8 cellular contexts compared by ENCODE assay signal in genomic region chr19:3186891-3187661, GRCh38. TPM values are rescaled to one million over a fixed set of nuclear protein-coding genes. Genes with fewer than 3 reads are reported as not detected.
DNase-seq lines count a peak whose midpoint lies in the region; ATAC-seq lines count a peak whose summit lies in the region.

No MANE protein-coding gene starts in this region.

- H3K9me3 Mint-ChIP-seq in activated CD4-positive, alpha-beta T cell treated with anti-CD3 and anti-CD28 coated beads for 36 hours (ENCODE audit: low read depth) = no peaks in the 10 kb centered on the region
- no peaks in the 10 kb centered on the region for H3K9me3 Mint-ChIP-seq in activated naive CD4-positive, alpha-beta T cell treated with anti-CD3 and anti-CD28 coated beads, Interleukin-2, amount 50 U/mL, for 72 hours
- H3K9me3 Mint-ChIP-seq in immature natural killer cell = no peaks in the 10 kb centered on the region

- no peak overlapping the region for H3K27ac ChIP-seq in stomach smooth muscle (ENCODE audit: low read length)

- peak overlapping the region; percentile 73 to 91 for H3K4me3 ChIP-seq in stomach smooth muscle (ENCODE audit: low read length in 2 of 2)

- H3K4me1 Mint-ChIP-seq in activated CD4-positive, alpha-beta T cell treated with anti-CD3 and anti-CD28 coated beads for 36 hours = peaks cover 54% of the 10 kb centered on the region
- peaks cover 54 to 60% of the 10 kb centered on the region in 2 donors for H3K4me1 Mint-ChIP-seq in immature natural killer cell

- POLR2A ChIA-PET in activated CD4-positive, alpha-beta T cell treated with anti-CD3 and anti-CD28 coated beads for 36 hours (lab: Charles Lee) = no interaction called here

- intact Hi-C loops in activated CD4-positive, alpha-beta T cell treated with anti-CD3 and anti-CD28 coated beads for 36 hours (cut with DNase I, micrococcal nuclease) = loop anchor here (2.0 to 5.0 kb wide), 3 partner anchors 24 to 1140 kb away; no protein-coding TSS in a partner anchor

- peaks cover 26% of the 10 kb centered on the region for H3K4me1 ChIP-seq in stomach smooth muscle (ENCODE audit: control insufficient read depth, insufficient read depth, low read length)

- H3K9me3 ChIP-seq in stomach smooth muscle (ENCODE audit: control insufficient read depth in 2 of 2, low read length in 2 of 2) = no peaks in the 10 kb centered on the region

- no peaks in the 10 kb centered on the region for H3K27me3 Mint-ChIP-seq in activated CD4-positive, alpha-beta T cell treated with anti-CD3 and anti-CD28 coated beads for 36 hours
- peaks cover 5 to 10% (median 7%) of the 10 kb centered on the region in 3 donors for H3K27me3 Mint-ChIP-seq in immature natural killer cell (ENCODE audit: low read depth in 3 of 3)

- peak overlapping the region; percentile 74 to 80 for H3K9ac ChIP-seq in stomach smooth muscle (ENCODE audit: low read length in 2 of 2)

- no peaks in the 10 kb centered on the region for H3K36me3 ChIP-seq in stomach smooth muscle (ENCODE audit: control insufficient read depth in 2 of 2, insufficient read depth in 2 of 2, low read length in 2 of 2)

- H3K4me3 Mint-ChIP-seq in activated CD4-positive, alpha-beta T cell treated with anti-CD3 and anti-CD28 coated beads for 36 hours = peak overlapping the region; percentile 83
- H3K4me3 Mint-ChIP-seq in immature natural killer cell = peak overlapping the region; percentile 80 to 84 (median 82)

- no peaks in the 10 kb centered on the region for H3K27me3 ChIP-seq in stomach smooth muscle (ENCODE audit: control insufficient read depth in 1 of 2, insufficient read depth in 2 of 2, low read length in 2 of 2)

- peaks cover 25% of the 10 kb centered on the region for H3K36me3 Mint-ChIP-seq in activated CD4-positive, alpha-beta T cell treated with anti-CD3 and anti-CD28 coated beads for 36 hours (ENCODE audit: low read depth)
- peaks cover 9 to 10% of the 10 kb centered on the region in 2 donors for H3K36me3 Mint-ChIP-seq in activated naive CD4-positive, alpha-beta T cell treated with anti-CD3 and anti-CD28 coated beads, Interleukin-2, amount 50 U/mL, for 72 hours
- H3K36me3 Mint-ChIP-seq in immature natural killer cell = peaks cover 0 to 6% (median 4%) of the 10 kb centered on the region in 3 donors

- DNase-seq in activated CD4-positive, alpha-beta T cell treated with anti-CD3 and anti-CD28 coated beads for 36 hours = no peak
- DNase-seq in activated CD4-positive, alpha-beta T cell treated with anti-CD3 and anti-CD28 coated beads for 1 hour = no peak
- no peak for DNase-seq in activated naive CD4-positive, alpha-beta T cell treated with anti-CD3 and anti-CD28 coated beads, Interleukin-2, amount 50 U/mL, for 72 hours (ENCODE audit: low spot score in 2 of 2)
- DNase-seq in immature natural killer cell (no peak), occipital lobe (lab: John Stamatoyannopoulos, UW) (no peak), AG20443 (ENCODE audit: low spot score) (no peak)

- no peak for ATAC-seq in activated CD4-positive, alpha-beta T cell treated with anti-CD3 and anti-CD28 coated beads for 36 hours
- no peak for ATAC-seq in activated naive CD4-positive, alpha-beta T cell treated with anti-CD3 and anti-CD28 coated beads, Interleukin-2, amount 50 U/mL, for 72 hours
- ATAC-seq in GM19467 (IDR thresholded peaks at IDR 0.05; ENCODE audit: unreplicated experiment) = no peak

- CTCF ChIA-PET in activated CD4-positive, alpha-beta T cell treated with anti-CD3 and anti-CD28 coated beads for 36 hours (lab: Charles Lee) = interaction anchor here (0.7 kb wide), 2 partner anchors 386 to 1183 kb away, joined by 3 read pairs; no protein-coding TSS in a partner anchor

- H3K27ac Mint-ChIP-seq in activated CD4-positive, alpha-beta T cell treated with anti-CD3 and anti-CD28 coated beads for 36 hours = peak overlapping the region; percentile 72
- H3K27ac Mint-ChIP-seq in activated naive CD4-positive, alpha-beta T cell treated with anti-CD3 and anti-CD28 coated beads, Interleukin-2, amount 50 U/mL, for 72 hours = peak overlapping the region; percentile 87 to 96
- peak overlapping the region; percentile 62 to 83 (median 78) for H3K27ac Mint-ChIP-seq in immature natural killer cell

RNA-seq across cellular contexts. Expression of gene NCLN, which starts 1.3 kb away (rescaled TPM):
- 10 to 100 TPM; 55.6 to 58.2 TPM for total RNA-seq in activated CD4-positive, alpha-beta T cell treated with anti-CD3 and anti-CD28 coated beads for 36 hours
- total RNA-seq in activated naive CD4-positive, alpha-beta T cell treated with anti-CD3 and anti-CD28 coated beads, Interleukin-2, amount 50 U/mL, for 72 hours = 10 to 100 TPM; 41.7 to 63.3 TPM
- 10 to 100 TPM; 22.8 to 58.8 (median 55.2) TPM for polyA plus RNA-seq in immature natural killer cell
- total RNA-seq in occipital lobe = 11.9 TPM

RNA-seq across cellular contexts. Expression of gene S1PR4, which starts 8.5 kb away (rescaled TPM):
- 10 to 100 TPM; 29.0 to 32.2 TPM for total RNA-seq in activated CD4-positive, alpha-beta T cell treated with anti-CD3 and anti-CD28 coated beads for 36 hours
- total RNA-seq in activated naive CD4-positive, alpha-beta T cell treated with anti-CD3 and anti-CD28 coated beads, Interleukin-2, amount 50 U/mL, for 72 hours = 10 to 100 TPM; 18.6 to 62.1 TPM
- polyA plus RNA-seq in immature natural killer cell = 100 to 1,000 TPM; 238 to 344 (median 258) TPM
- 0.16 TPM for total RNA-seq in occipital lobe

RNA-seq across cellular contexts. Expression of gene CELF5, which starts 37.4 kb away (rescaled TPM):
- total RNA-seq in activated CD4-positive, alpha-beta T cell treated with anti-CD3 and anti-CD28 coated beads for 36 hours = under 1 TPM; 0.18 to 0.21 TPM
- under 1 TPM in 1 of 2 donors, not detected in 1; 0.66 TPM for total RNA-seq in activated naive CD4-positive, alpha-beta T cell treated with anti-CD3 and anti-CD28 coated beads, Interleukin-2, amount 50 U/mL, for 72 hours
- not detected for polyA plus RNA-seq in immature natural killer cell
- 51.6 TPM for total RNA-seq in occipital lobe

RNA-seq across cellular contexts. Expression of gene GNA15, which starts 51.2 kb away (rescaled TPM):
- 10 to 100 TPM; 64.9 to 70.9 TPM for total RNA-seq in activated CD4-positive, alpha-beta T cell treated with anti-CD3 and anti-CD28 coated beads for 36 hours
- 100 to 1,000 TPM in 1 of 2 donors, 1 to 10 TPM in 1; 3.0 to 105 TPM for total RNA-seq in activated naive CD4-positive, alpha-beta T cell treated with anti-CD3 and anti-CD28 coated beads, Interleukin-2, amount 50 U/mL, for 72 hours
- 1 to 10 TPM in 2 of 3 donors, under 1 TPM in 1; 0.25 to 2.8 (median 2.3) TPM for polyA plus RNA-seq in immature natural killer cell
- 1.9 TPM for total RNA-seq in occipital lobe

Comparison
In these comparisons a context has a peak if more than half of its experiments do, and no peak if none do; other contexts are left out.
1. RNA of gene S1PR4, which starts 8.5 kb away (total RNA-seq): 18.6 to 62.1 TPM in activated naive CD4-positive, alpha-beta T cell treated with anti-CD3 and anti-CD28 coated beads, Interleukin-2, amount 50 U/mL, for 72 hours and 29.0 to 32.2 TPM in activated CD4-positive, alpha-beta T cell treated with anti-CD3 and anti-CD28 coated beads for 36 hours; 0.16 TPM in occipital lobe (single experiment); every median in the first group is over 10 times any median in the second.
2. RNA of gene CELF5, which starts 37.4 kb away (total RNA-seq): 51.6 TPM in occipital lobe (single experiment); 0.66 TPM in activated naive CD4-positive, alpha-beta T cell treated with anti-CD3 and anti-CD28 coated beads, Interleukin-2, amount 50 U/mL, for 72 hours and 0.18 to 0.21 TPM in activated CD4-positive, alpha-beta T cell treated with anti-CD3 and anti-CD28 coated beads for 36 hours; every median in the first group is over 10 times any median in the second.
3. Peak in every context shown above with its lines, with median percentiles within 50 percentile points of each other: H3K27ac Mint-ChIP-seq.